In the genomic region with DNA sequence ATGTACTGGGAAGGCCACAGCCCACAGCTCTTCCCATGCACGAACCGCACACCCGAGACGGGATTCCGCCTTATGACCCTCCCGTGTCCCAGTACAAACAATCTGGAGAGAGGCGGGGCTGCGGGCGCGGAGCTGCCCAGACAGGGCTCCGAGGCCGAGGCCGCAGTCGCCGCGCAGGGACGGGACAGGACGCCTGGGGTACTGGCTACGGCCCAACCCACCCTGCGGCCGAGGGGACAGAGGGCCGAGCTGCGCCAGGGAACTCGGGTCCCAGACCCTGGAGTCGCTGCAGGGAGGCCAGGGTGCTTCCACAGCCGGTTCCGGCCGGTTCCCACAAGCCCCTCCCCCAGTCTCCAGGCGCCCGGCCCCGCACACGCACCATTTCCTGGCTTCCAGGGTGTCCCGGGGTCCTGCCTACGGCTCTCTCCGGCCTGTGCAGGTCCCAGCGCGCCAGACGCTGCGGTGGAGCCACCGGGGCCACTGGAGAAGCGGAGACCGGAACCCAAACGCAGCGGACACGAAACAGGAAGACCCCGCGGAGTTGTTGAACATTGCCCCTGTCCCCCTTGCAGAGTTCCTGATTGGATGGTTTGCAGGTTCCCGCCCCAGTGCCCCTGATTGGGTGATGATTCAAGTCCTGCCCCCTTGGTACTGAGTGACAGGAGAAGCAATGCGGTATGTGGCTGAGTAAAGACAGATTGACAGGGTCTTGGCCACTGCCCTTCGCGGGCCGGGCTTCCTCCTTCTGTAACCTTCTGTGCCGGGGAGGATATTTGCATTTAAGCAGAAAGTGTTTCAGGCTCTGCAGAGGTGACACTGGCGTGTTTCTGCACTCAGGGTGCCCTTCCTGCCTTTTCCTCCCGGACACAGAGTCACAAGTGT, we compare ENCODE assay signal across 8 cellular contexts. TPM values are rescaled to one million over a fixed set of nuclear protein-coding genes. Genes with fewer than 3 reads are reported as not detected.
DNase-seq lines count a peak whose midpoint lies in the region; ATAC-seq lines count a peak whose summit lies in the region.

A gene (minus strand): TSS at position 532 of the 882 bp plus-strand sequence. CDS start 150 bp downstream, at position 382.

- no peaks in the 10 kb centered on the region for H3K27me3 ChIP-seq in endocrine pancreas (ENCODE audit: control insufficient read depth, insufficient read depth, low read length)
- H3K27me3 ChIP-seq in mesendoderm (ENCODE audit: insufficient read depth, low read length, poor library complexity), result no peaks in the 10 kb centered on the region

- peaks cover 11% of the 10 kb centered on the region for H3K79me1 ChIP-seq in mesendoderm (ENCODE audit: low read length)

- H3K36me3 ChIP-seq in endocrine pancreas (ENCODE audit: control insufficient read depth, insufficient read depth, low read length) (no peaks in the 10 kb centered on the region), mesendoderm (ENCODE audit: control insufficient read depth, insufficient read depth, low read length) (no peaks in the 10 kb centered on the region)

- H2BK15ac ChIP-seq in mesendoderm (replicated peaks; ENCODE audit: low read depth), result no peak within 1 kb of the TSS

- peak within 1 kb of the TSS; percentile 98 for H3K27ac ChIP-seq in mesendoderm (ENCODE audit: low read depth, low read length)

- peaks cover 17% of the 10 kb centered on the region for H3K79me2 ChIP-seq in mesendoderm (ENCODE audit: control insufficient read depth, insufficient read depth, low read length)

- no peak within 1 kb of the TSS for H4K5ac ChIP-seq in mesendoderm (ENCODE audit: low read length)

- H2BK5ac ChIP-seq in mesendoderm (ENCODE audit: low read length), result peak within 1 kb of the TSS; percentile 73

- no CpG with 5 or more reads among the region's 55 CpGs for WGBS in mesendoderm (ENCODE audit: extremely low coverage, insufficient coverage, low lambda C conversion rate)

- no peak within 1 kb of the TSS for H4K8ac ChIP-seq in mesendoderm (ENCODE audit: low read depth, low read length)

- H3K4me3 ChIP-seq in endocrine pancreas (ENCODE audit: control insufficient read depth, insufficient read depth, low read length) (peak within 1 kb of the TSS; percentile 93), mesendoderm (ENCODE audit: low read length) (peak within 1 kb of the TSS; percentile 96)

- no peak within 1 kb of the TSS for H2AK5ac ChIP-seq in mesendoderm (ENCODE audit: low read length)

- peak within 1 kb of the TSS; percentile 95 for H3K56ac ChIP-seq in mesendoderm (ENCODE audit: low read length)

- peak within 1 kb of the TSS; percentile 71 for H3K18ac ChIP-seq in mesendoderm (ENCODE audit: low read length)

- DNase-seq in COLO668 (lab: John Stamatoyannopoulos, UW; ENCODE audit: unreplicated experiment) (peak; percentile 94), HT1080 (ENCODE audit: low read depth) (peak; percentile 98), NOMO-1 treated with DMSO at 0.1 percent for 48 hours (lab: John Stamatoyannopoulos, UW; ENCODE audit: unreplicated experiment) (peak; percentile 100), mesendoderm (peak; percentile 100)
- peak; percentile 65 to 85 (median 68) for DNase-seq in activated CD8-positive, alpha-beta memory T cell treated with anti-CD3 and anti-CD28 coated beads for 48 hours (ENCODE audit: low read depth in 2 of 3, low spot score in 2 of 3)
- DNase-seq in stimulated activated CD8-positive, alpha-beta memory T cell treated with anti-CD3 and anti-CD28 coated beads, Interleukin-15, amount 100 ng/mL, for 1 hour (ENCODE audit: low read depth), result peak; percentile 82

- H3K9ac ChIP-seq in endocrine pancreas (ENCODE audit: control insufficient read depth, insufficient read depth, low read length), result peak within 1 kb of the TSS; percentile 90
- H3K9ac ChIP-seq in mesendoderm (ENCODE audit: low read length), result peak within 1 kb of the TSS; percentile 96

- H3K9me3 ChIP-seq in endocrine pancreas (ENCODE audit: control insufficient read depth, low read length), result no peaks in the 10 kb centered on the region

- ATAC-seq in GM21360 (IDR thresholded peaks at IDR 0.05; ENCODE audit: unreplicated experiment), result peak; percentile 91

- H2BK120ac ChIP-seq in mesendoderm (ENCODE audit: low read depth, low read length), result no peak within 1 kb of the TSS

- H3K4ac ChIP-seq in mesendoderm (ENCODE audit: low read depth, low read length), result peak within 1 kb of the TSS; percentile 44

- no peak within 1 kb of the TSS for H3K23ac ChIP-seq in mesendoderm (ENCODE audit: low read length)

- H3K4me2 ChIP-seq in mesendoderm (ENCODE audit: low read length), result peak within 1 kb of the TSS; percentile 92

- no peaks in the 10 kb centered on the region for H3K4me1 ChIP-seq in endocrine pancreas (ENCODE audit: control insufficient read depth, insufficient read depth, low read length)
- no peaks in the 10 kb centered on the region for H3K4me1 ChIP-seq in mesendoderm (ENCODE audit: control insufficient read depth, low read depth, low read length)

RNA-seq across cellular contexts. Expression of the gene that starts here (rescaled TPM):
- 1.8 and 1.9 TPM in 2 replicates for total RNA-seq in HT1080 (2014; rRNA removed; shearing (Covaris generic))
- 1.8 and 2.0 TPM in 2 replicates for polyA plus RNA-seq in HT1080 (2015; cell fraction: cytosol; rRNA removed)
- 4.6 and 4.7 TPM in 2 replicates for polyA plus RNA-seq in HT1080 (2015; cell fraction: nucleus; rRNA removed)
- 2.0 TPM for polyA plus RNA-seq in mesendoderm (2013, experiment 1 of 2)
- polyA plus RNA-seq in mesendoderm (2013, experiment 2 of 2), result 1.7 TPM

Comparison
In these comparisons a context has a peak if more than half of its experiments do, and no peak if none do; other contexts are left out.
1. Peak in every context shown above with its lines: DNase-seq, ATAC-seq, H3K4me3 ChIP-seq and H3K27ac ChIP-seq.